ENCODE assay signal across 34 cellular contexts in the genomic region with DNA sequence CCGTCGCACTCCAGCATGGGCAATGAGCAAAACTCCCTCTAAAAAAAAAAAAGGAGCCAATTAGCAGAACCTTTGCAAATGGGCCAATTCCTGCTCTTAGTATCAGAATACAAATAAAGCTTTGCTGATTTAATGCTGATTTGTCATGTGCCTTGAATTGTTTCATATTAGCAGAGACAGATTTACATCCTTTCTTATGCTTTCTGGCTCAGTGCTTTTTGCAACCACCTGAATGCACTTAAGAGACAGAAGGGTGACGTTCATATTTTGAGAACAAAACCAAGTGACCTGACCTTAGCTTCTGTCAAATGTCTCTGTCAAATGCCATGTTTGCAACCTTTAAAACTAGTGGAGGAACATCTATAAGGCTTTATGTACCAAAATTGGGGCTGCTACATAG.
"Had no signal": no experiment of that assay in that cellular context is flagged by ENCODE, and none has a peak within 500 bp of the region (broad histone marks: within the 10 kb centered on the region; RNA-seq: fewer than 3 reads in every experiment).

No MANE protein-coding gene starts in this region.

- FAIRE-seq: astrocyte, TTC549 had no signal

- H3K9me3 ChIP-seq: adrenal gland, body of pancreas, breast epithelium had no signal

- H3K4me1 ChIP-seq: breast epithelium had no signal

- ATAC-seq: activated CD8-positive, alpha-beta T cell treated with anti-CD3 and anti-CD28 coated beads for 36 hours; activated naive CD4-positive, alpha-beta T cell treated with anti-CD3 and anti-CD28 coated beads, Interleukin-2, amount 50 U/mL, for 72 hours; activated T-cell treated with anti-CD3 and anti-CD28 coated beads, Interleukin-2, amount 50 U/mL, for 4 hours; activated T-cell treated with anti-CD3 and anti-CD28 coated beads, Interleukin-2, amount 50 U/mL, for 72 hours; activated T-helper 17 cell treated with anti-CD3 and anti-CD28 coated beads, Interleukin-2, amount 50 U/mL, for 72 hours; body of pancreas had no signal

- H3K27me3 ChIP-seq: adrenal gland, body of pancreas, brain microvascular endothelial cell, breast epithelium had no signal

- H3K36me3 ChIP-seq: adrenal gland, brain microvascular endothelial cell, breast epithelium had no signal

- H3K27ac ChIP-seq: body of pancreas, brain microvascular endothelial cell, breast epithelium, VCaP had no signal

- H3K4me3 ChIP-seq: adrenal gland, body of pancreas, breast epithelium had no signal

- DNase-seq: activated B cell treated with CpG ODN at 0.5 μM for 24 hours; activated CD4-positive, alpha-beta memory T cell treated with anti-CD3 and anti-CD28 coated beads for 36 hours; activated CD4-positive, alpha-beta T cell treated with anti-CD3 and anti-CD28 coated beads for 4 hours; activated CD4-positive, alpha-beta T cell treated with anti-CD3 and anti-CD28 coated beads, Interleukin-2, amount 10 ng/mL, durations not matched to agents 24 days and 14 days; activated CD4-positive, alpha-beta T cell treated with anti-CD3 and anti-CD28 coated beads, Interleukin-2, amount 50 U/mL, for 1 hour; activated CD4-positive, alpha-beta T cell treated with anti-CD3 and anti-CD28 coated beads, Interleukin-2, amount 50 U/mL, for 4 hours; activated CD4-positive, CD25-positive, alpha-beta regulatory T cell treated with anti-CD3 and anti-CD28 coated beads, Interleukin-2, amount 50 U/mL, for 72 hours; activated CD8-positive, alpha-beta memory T cell treated with anti-CD3 and anti-CD28 coated beads, Interleukin-2, amount 50 U/mL, for 4 hours; activated CD8-positive, alpha-beta T cell treated with anti-CD3 and anti-CD28 coated beads for 36 hours; activated effector memory CD4-positive, alpha-beta T cell treated with anti-CD3 and anti-CD28 coated beads, Interleukin-2, amount 50 U/mL, for 16 hours; activated gamma-delta T cell treated with Interleukin-2 at 50 U/mL for 16 hours; activated naive CD4-positive, alpha-beta T cell; activated naive CD4-positive, alpha-beta T cell treated with anti-CD3 and anti-CD28 coated beads for 36 hours; activated naive CD4-positive, alpha-beta T cell treated with anti-CD3 and anti-CD28 coated beads, Interleukin-2, amount 50 U/mL, for 16 hours; activated naive CD8-positive, alpha-beta T cell treated with anti-CD3 and anti-CD28 coated beads for 36 hours; activated T-cell treated with anti-CD3 and anti-CD28 coated beads for 4 hours; activated T-cell treated with anti-CD3 and anti-CD28 coated beads, Interleukin-2, amount 50 U/mL, for 1 hour; activated T-cell treated with anti-CD3 and anti-CD28 coated beads, Interleukin-2, amount 50 U/mL, for 4 hours; activated T-cell treated with anti-CD3 and anti-CD28 coated beads, Interleukin-2, amount 50 U/mL, for 72 hours; amniotic stem cell; aorta; body of pancreas; brain microvascular endothelial cell; caudate nucleus; cerebellar nuclear complex; T-helper 2 cell; T-helper 9 cell had no signal
